9 cellular contexts compared by ENCODE assay signal in genomic region chr15:48073881-48074280, GRCh38. TPM values are rescaled to one million over a fixed set of nuclear protein-coding genes. Genes with fewer than 3 reads are reported as not detected.
"Had no signal": no experiment of that assay in that cellular context is flagged by ENCODE, and none has a peak within 500 bp of the region (broad histone marks: within the 10 kb centered on the region; RNA-seq: fewer than 3 reads in every experiment).

No MANE protein-coding gene starts in this region.

- H2AFZ ChIP-seq: GM23248 had no signal

- H3K36me3 ChIP-seq: HAP-1 had no signal

- H3K27ac ChIP-seq: GM23248, HL-60 had no signal

- H3K4me1 ChIP-seq: HAP-1 had no signal

- H3K27ac Mint-ChIP-seq: HFFc6, IgD-negative memory B cell had no signal

- H3K36me3 Mint-ChIP-seq: IgD-negative memory B cell had no signal

- H3K4me3 Mint-ChIP-seq: HFFc6, IgD-negative memory B cell had no signal

- H3K4me1 Mint-ChIP-seq: IgD-negative memory B cell had no signal

- DNase-seq: GM23248, GOT3, H7, HFFc6 had no signal

- ATAC-seq: HCT116, HepG2 had no signal

- H3K4me3 ChIP-seq: GM23248, HAP-1 had no signal

- H3K9ac ChIP-seq: GM23248 had no signal

RNA-seq across cellular contexts. Expression of gene SLC24A5, which starts 46.9 kb away (rescaled TPM):
- polyA plus RNA-seq: GM23248, HepG2, IgD-negative memory B cell had no signal
